In genomic region chr1:182259229-182259872, GRCh38 we compare ENCODE assay signal across 9 cellular contexts.
DNase-seq lines count a peak whose midpoint lies in the region; ATAC-seq and TF ChIP-seq lines count a peak whose summit lies in the region.
"Had no signal": no experiment of that assay in that cellular context is flagged by ENCODE, and none has a peak within 500 bp of the region (broad histone marks: within the 10 kb centered on the region; RNA-seq: fewer than 3 reads in every experiment).

No MANE protein-coding gene starts in this region.

- ATAC-seq in GM18505 (IDR thresholded peaks at IDR 0.05; ENCODE audit: unreplicated experiment) (peak; percentile 58), HG03135 (IDR thresholded peaks at IDR 0.05; ENCODE audit: unreplicated experiment) (peak; percentile 66), right lobe of liver (peak; percentile 67 to 81 (median 76))
- ATAC-seq in activated naive CD4-positive, alpha-beta T cell treated with anti-CD3 and anti-CD28 coated beads, Interleukin-2, amount 50 U/mL, for 72 hours: peak; percentile 93 to 95
- peak; percentile 53 to 78 for ATAC-seq in stimulated activated naive B cell treated with anti-CD40 and anti-IgM and Interleukin-4, amounts not matched to agents 10 μg/mL and 1 μg/mL and 100 μg/mL, for 72 hours (replicated peaks)

- intact Hi-C loops in right lobe of liver (cut with DNase I): no loop called here

- H3K36me3 Mint-ChIP-seq in activated naive CD4-positive, alpha-beta T cell treated with anti-CD3 and anti-CD28 coated beads, Interleukin-2, amount 50 U/mL, for 72 hours: peaks cover 4 to 10% of the 10 kb centered on the region in 2 donors
- H3K36me3 Mint-ChIP-seq in stimulated activated naive B cell treated with anti-CD40 and anti-IgM and Interleukin-4, amounts not matched to agents 10 μg/mL and 1 μg/mL and 100 μg/mL, for 72 hours: no peaks in the 10 kb centered on the region
- no peaks in the 10 kb centered on the region for H3K36me3 Mint-ChIP-seq in endothelial cell (ENCODE audit: low read depth, unreplicated experiment)

- no peaks in the 10 kb centered on the region for H3K27me3 ChIP-seq in right lobe of liver

- TF ChIP-seq POLR2A in GM18505 (IDR thresholded peaks at IDR 0.05; ENCODE audit: borderline replicate concordance, extremely low read depth, insufficient read depth, insufficient read length) (no peak), right lobe of liver (IDR thresholded peaks at IDR 0.05) (no peak)

- TF ChIP-seq CTCF in right lobe of liver (IDR thresholded peaks at IDR 0.05): no peak
- no peak for TF ChIP-seq CTCF in endothelial cell (IDR thresholded peaks at IDR 0.05; ENCODE audit: unreplicated experiment)

- H3K4me3 ChIP-seq in right lobe of liver: no peak overlapping the region

- 23% methylated on average over 4 of the region's 4 CpGs for WGBS in right lobe of liver (ENCODE audit: insufficient coverage, low coverage, low lambda C conversion rate, missing lambda C conversion rate)

- peak overlapping the region; percentile 84 to 95 for H3K27ac Mint-ChIP-seq in activated naive CD4-positive, alpha-beta T cell treated with anti-CD3 and anti-CD28 coated beads, Interleukin-2, amount 50 U/mL, for 72 hours
- no peak overlapping the region for H3K27ac Mint-ChIP-seq in stimulated activated naive B cell treated with anti-CD40 and anti-IgM and Interleukin-4, amounts not matched to agents 10 μg/mL and 1 μg/mL and 100 μg/mL, for 72 hours
- no peak overlapping the region for H3K27ac Mint-ChIP-seq in endothelial cell (ENCODE audit: unreplicated experiment)

- H3K9me3 ChIP-seq in right lobe of liver: no peaks in the 10 kb centered on the region

- no peak overlapping the region for H3K4me3 Mint-ChIP-seq in stimulated activated naive B cell treated with anti-CD40 and anti-IgM and Interleukin-4, amounts not matched to agents 10 μg/mL and 1 μg/mL and 100 μg/mL, for 72 hours
- H3K4me3 Mint-ChIP-seq in endothelial cell (ENCODE audit: unreplicated experiment): no peak overlapping the region

- H3K4me1 ChIP-seq in right lobe of liver: peaks cover 0 to 14% (median 0%) of the 10 kb centered on the region in 4 donors
- H3K4me1 ChIP-seq: parathyroid adenoma had no signal

- H3K36me3 ChIP-seq in right lobe of liver: no peaks in the 10 kb centered on the region

- DNase-seq in SKM-1 treated with dmso at 0.1 percent for 144 hours (lab: John Stamatoyannopoulos, UW; ENCODE audit: unreplicated experiment) (peak; percentile 100), right lobe of liver (peak in 2 of 3 donors; percentile 52 to 59), endothelial cell (ENCODE audit: low spot score) (no peak), D341Med (ENCODE audit: low spot score) (no peak)
- DNase-seq in activated naive CD4-positive, alpha-beta T cell treated with anti-CD3 and anti-CD28 coated beads, Interleukin-2, amount 50 U/mL, for 72 hours (ENCODE audit: low spot score in 2 of 2): peak; percentile 59 to 71
- DNase-seq in stimulated activated naive B cell treated with anti-CD40 and anti-IgM and Interleukin-4, amounts not matched to agents 10 μg/mL and 1 μg/mL and 100 μg/mL, for 72 hours: no peak

- H3K9me3 Mint-ChIP-seq in activated naive CD4-positive, alpha-beta T cell treated with anti-CD3 and anti-CD28 coated beads, Interleukin-2, amount 50 U/mL, for 72 hours: peaks cover 3 to 14% of the 10 kb centered on the region in 2 donors
- peaks cover 0 to 1% of the 10 kb centered on the region in 2 donors for H3K9me3 Mint-ChIP-seq in stimulated activated naive B cell treated with anti-CD40 and anti-IgM and Interleukin-4, amounts not matched to agents 10 μg/mL and 1 μg/mL and 100 μg/mL, for 72 hours
- H3K9me3 Mint-ChIP-seq in endothelial cell (ENCODE audit: unreplicated experiment): no peaks in the 10 kb centered on the region

- H3K27me3 Mint-ChIP-seq in stimulated activated naive B cell treated with anti-CD40 and anti-IgM and Interleukin-4, amounts not matched to agents 10 μg/mL and 1 μg/mL and 100 μg/mL, for 72 hours: peaks cover 0 to 6% of the 10 kb centered on the region in 2 donors
- H3K27me3 Mint-ChIP-seq in endothelial cell (ENCODE audit: unreplicated experiment): peaks cover 2% of the 10 kb centered on the region

- peak overlapping the region in 2 of 3 donors; percentile 13 to 19 for H3K27ac ChIP-seq in right lobe of liver
- H3K27ac ChIP-seq: parathyroid adenoma had no signal

- peaks cover 0 to 14% of the 10 kb centered on the region in 2 donors for H3K4me1 Mint-ChIP-seq in stimulated activated naive B cell treated with anti-CD40 and anti-IgM and Interleukin-4, amounts not matched to agents 10 μg/mL and 1 μg/mL and 100 μg/mL, for 72 hours
- no peaks in the 10 kb centered on the region for H3K4me1 Mint-ChIP-seq in endothelial cell (ENCODE audit: unreplicated experiment)

Comparison
In these comparisons a context has a peak if more than half of its experiments do, and no peak if none do; other contexts are left out.
1. DNase-seq: peak in SKM-1 treated with dmso at 0.1 percent for 144 hours (single experiment), activated naive CD4-positive, alpha-beta T cell treated with anti-CD3 and anti-CD28 coated beads, Interleukin-2, amount 50 U/mL, for 72 hours (2 of 2) and right lobe of liver (2 of 3); none in stimulated activated naive B cell treated with anti-CD40 and anti-IgM and Interleukin-4, amounts not matched to agents 10 μg/mL and 1 μg/mL and 100 μg/mL, for 72 hours (single experiment), endothelial cell (single experiment) and D341Med (single experiment).
2. H3K27ac Mint-ChIP-seq: peak in activated naive CD4-positive, alpha-beta T cell treated with anti-CD3 and anti-CD28 coated beads, Interleukin-2, amount 50 U/mL, for 72 hours (2 of 2); none in stimulated activated naive B cell treated with anti-CD40 and anti-IgM and Interleukin-4, amounts not matched to agents 10 μg/mL and 1 μg/mL and 100 μg/mL, for 72 hours (single experiment) and endothelial cell (single experiment).
3. Peak in every context shown above with its lines, with median percentiles within 50 percentile points of each other: ATAC-seq.